Comparison of ENCODE assay signal across 18 cellular contexts in the genomic region with DNA sequence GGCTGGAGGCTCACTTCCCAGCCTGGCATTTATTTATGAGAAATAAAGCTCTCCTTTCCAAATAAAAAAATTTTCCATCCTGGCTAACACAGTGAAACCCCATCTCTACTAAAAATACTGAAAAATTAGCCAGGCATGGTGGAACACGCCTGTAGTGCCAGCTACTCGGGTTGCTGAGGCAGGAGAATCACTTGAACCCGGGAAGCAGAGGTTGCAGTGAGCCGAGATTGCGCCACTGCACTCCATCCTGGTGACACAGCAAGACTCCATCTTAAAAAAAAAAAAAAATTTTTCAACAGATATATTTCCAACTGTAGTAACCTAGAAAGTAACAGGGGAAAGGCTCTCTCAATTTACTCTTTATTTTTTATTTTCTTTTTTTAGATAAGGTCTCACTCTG. TPM values are rescaled to one million over a fixed set of nuclear protein-coding genes. Genes with fewer than 3 reads are reported as not detected.
DNase-seq lines count a peak whose midpoint lies in the region; ATAC-seq and TF ChIP-seq lines count a peak whose summit lies in the region.
"Had no signal": no experiment of that assay in that cellular context is flagged by ENCODE, and none has a peak within 500 bp of the region (broad histone marks: within the 10 kb centered on the region; RNA-seq: fewer than 3 reads in every experiment).

No MANE protein-coding gene starts in this region.

- no peaks in the 10 kb centered on the region for H3K9me3 Mint-ChIP-seq in CD4-positive, CD25-positive, alpha-beta regulatory T cell
- no peaks in the 10 kb centered on the region for H3K9me3 Mint-ChIP-seq in nephron

- no peaks in the 10 kb centered on the region for H3K27me3 ChIP-seq in CD4-positive, CD25-positive, alpha-beta regulatory T cell (ENCODE audit: control insufficient read depth, insufficient read depth, low read length)
- H3K27me3 ChIP-seq in Karpas-422 (ENCODE audit: low read length), result no peaks in the 10 kb centered on the region
- no peaks in the 10 kb centered on the region for H3K27me3 ChIP-seq in colonic mucosa
- H3K27me3 ChIP-seq: body of pancreas, dorsolateral prefrontal cortex, left lung had no signal

- H3K4me1 Mint-ChIP-seq in CD4-positive, CD25-positive, alpha-beta regulatory T cell, result peaks cover 38 to 77% (median 61%) of the 10 kb centered on the region in 4 donors
- peaks cover 41% of the 10 kb centered on the region for H3K4me1 Mint-ChIP-seq in nephron

- no peaks in the 10 kb centered on the region for H4K20me1 ChIP-seq in Karpas-422 (ENCODE audit: insufficient read depth, low read depth, low read length)

- peaks cover 47% of the 10 kb centered on the region for H3K36me3 Mint-ChIP-seq in CD4-positive, CD25-positive, alpha-beta regulatory T cell
- peaks cover 54% of the 10 kb centered on the region for H3K36me3 Mint-ChIP-seq in nephron (ENCODE audit: low read depth)

- H3K9ac ChIP-seq in Karpas-422 (ENCODE audit: low read length), result no peak overlapping the region
- peak overlapping the region in 1 of 2 donors; percentile 54 for H3K9ac ChIP-seq in colonic mucosa (ENCODE audit: low read depth in 2 of 2, low read length in 2 of 2)

- TF ChIP-seq CTCF in colonic mucosa (IDR thresholded peaks at IDR 0.05) (no peak), nephron (IDR thresholded peaks at IDR 0.05; ENCODE audit: unreplicated experiment in 3 of 3) (no peak)

- H3K27ac Mint-ChIP-seq in CD4-positive, CD25-positive, alpha-beta regulatory T cell, result peak overlapping the region in 2 of 3 donors; percentile 69 to 91
- H3K27ac Mint-ChIP-seq in nephron, result peak overlapping the region; percentile 65 to 85 (median 68)
- H3K27ac Mint-ChIP-seq: activated naive CD8-positive, alpha-beta T cell had no signal

- peaks cover 22% of the 10 kb centered on the region for H3K79me2 ChIP-seq in Karpas-422 (ENCODE audit: low read length)

- no peak overlapping the region for H3K27ac ChIP-seq in CD4-positive, CD25-positive, alpha-beta regulatory T cell (ENCODE audit: insufficient read depth, low read length, poor library complexity, severe bottlenecking)
- peak overlapping the region; percentile 31 for H3K27ac ChIP-seq in Karpas-422 (ENCODE audit: low read length)
- H3K27ac ChIP-seq in colonic mucosa, result peak overlapping the region; percentile 99
- H3K27ac ChIP-seq: body of pancreas had no signal

- H3K9me2 ChIP-seq in Karpas-422 (replicated peaks; ENCODE audit: insufficient read depth, low read length), result no peaks in the 10 kb centered on the region

- peaks cover under 1% of the 10 kb centered on the region for H3K27me3 Mint-ChIP-seq in CD4-positive, CD25-positive, alpha-beta regulatory T cell
- H3K27me3 Mint-ChIP-seq in nephron (ENCODE audit: low read depth), result no peaks in the 10 kb centered on the region
- H3K27me3 Mint-ChIP-seq: activated naive CD8-positive, alpha-beta T cell had no signal

- intact Hi-C loops in colonic mucosa (cut with DNase I), result no loop called here

- ATAC-seq in CD4-positive, CD25-positive, alpha-beta regulatory T cell (ENCODE audit: low read depth in 2 of 2), result no peak
- ATAC-seq in HG03108 (IDR thresholded peaks at IDR 0.05; ENCODE audit: unreplicated experiment) (no peak), GM18907 (IDR thresholded peaks at IDR 0.05; ENCODE audit: unreplicated experiment) (no peak)
- ATAC-seq: body of pancreas, left lung, sciatic nerve had no signal

- H3K9me3 ChIP-seq in CD4-positive, CD25-positive, alpha-beta regulatory T cell (ENCODE audit: control insufficient read depth in 2 of 2, low read length in 2 of 2), result no peaks in the 10 kb centered on the region
- H3K9me3 ChIP-seq in Karpas-422 (ENCODE audit: low read length) (no peaks in the 10 kb centered on the region), colonic mucosa (no peaks in the 10 kb centered on the region)
- H3K9me3 ChIP-seq: body of pancreas, left lung, mucosa of descending colon had no signal

- H3K4me1 ChIP-seq in CD4-positive, CD25-positive, alpha-beta regulatory T cell (ENCODE audit: control insufficient read depth, insufficient read depth, low read length, poor library complexity, severe bottlenecking), result peaks cover 56% of the 10 kb centered on the region
- H3K4me1 ChIP-seq in Karpas-422 (ENCODE audit: low read length), result peaks cover 34% of the 10 kb centered on the region
- peaks cover 9% of the 10 kb centered on the region for H3K4me1 ChIP-seq in colonic mucosa

- H3K36me3 ChIP-seq in CD4-positive, CD25-positive, alpha-beta regulatory T cell (ENCODE audit: control insufficient read depth, insufficient read depth, low read length), result peaks cover 51% of the 10 kb centered on the region
- peaks cover 45% of the 10 kb centered on the region; the same call in 1 of the 2 replicates for H3K36me3 ChIP-seq in Karpas-422 (ENCODE audit: insufficient read depth, low read length)
- H3K36me3 ChIP-seq in colonic mucosa, result no peaks in the 10 kb centered on the region

- H2AFZ ChIP-seq in Karpas-422 (ENCODE audit: low read length), result no peak overlapping the region

- peak overlapping the region in 2 of 4 donors; percentile 15 to 39 for H3K4me3 Mint-ChIP-seq in CD4-positive, CD25-positive, alpha-beta regulatory T cell
- no peak overlapping the region for H3K4me3 Mint-ChIP-seq in nephron
- H3K4me3 Mint-ChIP-seq: activated naive CD8-positive, alpha-beta T cell had no signal

- no peak for DNase-seq in CD4-positive, CD25-positive, alpha-beta regulatory T cell
- DNase-seq in Karpas-422 (no peak), colonic mucosa (no peak), NCI-H2081 (lab: John Stamatoyannopoulos, UW) (no peak)
- DNase-seq in activated effector memory CD4-positive, alpha-beta T cell treated with anti-CD3 and anti-CD28 coated beads, Interleukin-2, amount 50 U/mL, for 16 hours, result no peak
- DNase-seq: activated CD4-positive, CD25-positive, alpha-beta regulatory T cell; body of pancreas; dorsolateral prefrontal cortex; glutamatergic neuron; left lung; mucosa of descending colon; NCI-H69; SHP77 treated with DMSO at 0.1 percent for 48 hours had no signal

- H3K4me2 ChIP-seq in Karpas-422 (ENCODE audit: low read depth, low read length, poor library complexity, severe bottlenecking), result no peak overlapping the region

- no peak overlapping the region for H3K4me3 ChIP-seq in CD4-positive, CD25-positive, alpha-beta regulatory T cell (ENCODE audit: low read depth, low read length)
- H3K4me3 ChIP-seq in Karpas-422 (ENCODE audit: low read length) (no peak overlapping the region), colonic mucosa (no peak overlapping the region)
- H3K4me3 ChIP-seq: body of pancreas, dorsolateral prefrontal cortex, left lung, mucosa of descending colon had no signal

RNA-seq across cellular contexts. Expression of gene PCBP1, which starts 6.1 kb away (rescaled TPM):
- 330 TPM for total RNA-seq in CD4-positive, CD25-positive, alpha-beta regulatory T cell
- 100 to 1,000 TPM; 131 to 188 (median 173) TPM for polyA plus RNA-seq in CD4-positive, CD25-positive, alpha-beta regulatory T cell
- total RNA-seq in Karpas-422 (2014; rRNA removed; shearing (Covaris generic); ENCODE audit: low replicate concordance), result 91.7 and 128 TPM in 2 replicates
- 100 to 1,000 TPM; 348 to 401 TPM for total RNA-seq in colonic mucosa
